Comparison of ENCODE assay signal across 3 cellular contexts in genomic region chr2:109945362-109945761, GRCh38. TPM values are rescaled to one million over a fixed set of nuclear protein-coding genes. Genes with fewer than 3 reads are reported as not detected.
"Had no signal": no experiment of that assay in that cellular context is flagged by ENCODE, and none has a peak within 500 bp of the region (broad histone marks: within the 10 kb centered on the region; RNA-seq: fewer than 3 reads in every experiment).

No MANE protein-coding gene starts in this region.

RNA-seq across cellular contexts. Expression of gene LIMS3, which starts 46.9 kb away (rescaled TPM):
- total RNA-seq: H4, H7 had no signal
- polyA plus RNA-seq: H1 had no signal
